ENCODE assay signal across 13 cellular contexts in genomic region chr18:63182861-63183260, GRCh38.
DNase-seq lines count a peak whose midpoint lies in the region; ATAC-seq and TF ChIP-seq lines count a peak whose summit lies in the region.
"Had no signal": no experiment of that assay in that cellular context is flagged by ENCODE, and none has a peak within 500 bp of the region (broad histone marks: within the 10 kb centered on the region; RNA-seq: fewer than 3 reads in every experiment).

No MANE protein-coding gene starts in this region.

- CTCF ChIA-PET in MCF 10A (lab: Yijun Ruan, JAX), result no interaction called here

- H3K9me3 Mint-ChIP-seq in MCF 10A (ENCODE audit: unreplicated experiment), result no peaks in the 10 kb centered on the region

- POLR2A ChIA-PET in MCF 10A (lab: Yijun Ruan, JAX), result interaction anchor here (1.7 kb wide), 1 partner anchor 20 kb away, joined by 8 read pairs; no protein-coding TSS in a partner anchor

- no peak overlapping the region; the same call in 1 of the 2 replicates for H3K9ac ChIP-seq in OCI-LY3 (ENCODE audit: low read length)

- intact Hi-C loops in breast epithelium (cut with DNase I; ENCODE audit: low total_unique reads) (loop anchor here (5.0 kb wide), 1 partner anchor 1441 kb away; no protein-coding TSS in a partner anchor), MCF 10A (cut with micrococcal nuclease) (no loop called here), left colon (cut with DNase I, micrococcal nuclease) (no loop called here), heart left ventricle (cut with DNase I) (no loop called here)

- no peaks in the 10 kb centered on the region for H3K36me3 ChIP-seq in breast epithelium
- peaks cover 48% of the 10 kb centered on the region for H3K36me3 ChIP-seq in OCI-LY3 (replicated peaks; ENCODE audit: low read depth, low read length)
- H3K36me3 ChIP-seq in heart left ventricle, result no peaks in the 10 kb centered on the region
- H3K36me3 ChIP-seq: pancreas, tibial nerve, WERI-Rb-1 had no signal

- H3K27ac ChIP-seq in breast epithelium, result peak overlapping the region; percentile 15 to 16
- no peak overlapping the region for H3K27ac ChIP-seq in OCI-LY3 (ENCODE audit: low read length)
- no peak overlapping the region for H3K27ac ChIP-seq in heart left ventricle
- H3K27ac ChIP-seq: pancreas, WERI-Rb-1 had no signal

- H3K4me3 ChIP-seq in breast epithelium (no peak overlapping the region), OCI-LY3 (ENCODE audit: low read length) (peak overlapping the region; percentile 59), heart left ventricle (no peak overlapping the region)
- H3K4me3 ChIP-seq: pancreas, tibial nerve had no signal

- no peak for DNase-seq in breast epithelium (ENCODE audit: low spot score in 2 of 2)
- DNase-seq in MCF 10A (ENCODE audit: unreplicated experiment), result no peak
- peak; percentile 48 to 59 for DNase-seq in left colon
- DNase-seq in CD1c-positive myeloid dendritic cell (ENCODE audit: extremely low spot score), result no peak
- DNase-seq in amygdala (lab: John Stamatoyannopoulos, UW), result no peak
- DNase-seq in heart left ventricle, result no peak
- DNase-seq in NCI-H1694 (lab: John Stamatoyannopoulos, UW), result no peak
- DNase-seq: activated T-cell treated with anti-CD3 and anti-CD28 coated beads, Interleukin-2, amount 50 U/mL, for 1 hour; mammary epithelial cell; pancreas; WERI-Rb-1 had no signal

- no peak overlapping the region for H2AFZ ChIP-seq in OCI-LY3 (ENCODE audit: low read depth, low read length)

- TF ChIP-seq CTCF in breast epithelium (IDR thresholded peaks at IDR 0.05) (no peak), MCF 10A (IDR thresholded peaks at IDR 0.05; ENCODE audit: unreplicated experiment) (no peak), OCI-LY3 (IDR thresholded peaks at IDR 0.05; ENCODE audit: low read depth, low read length) (no peak), heart left ventricle (IDR thresholded peaks at IDR 0.05) (no peak)

- WGBS in heart left ventricle, 4 donors, result 62 to 69% (median 65%) methylated on average over 5 of the region's 5 CpGs

- H4K20me1 ChIP-seq in OCI-LY3 (ENCODE audit: insufficient read depth, low read length), result peaks cover 99% of the 10 kb centered on the region

- peaks cover 6% of the 10 kb centered on the region for H3K4me1 Mint-ChIP-seq in MCF 10A (ENCODE audit: insufficient read depth, unreplicated experiment)

- H3K9me3 ChIP-seq in breast epithelium, result no peaks in the 10 kb centered on the region
- no peaks in the 10 kb centered on the region for H3K9me3 ChIP-seq in OCI-LY3 (ENCODE audit: insufficient read depth, low read length)
- no peaks in the 10 kb centered on the region for H3K9me3 ChIP-seq in heart left ventricle
- H3K9me3 ChIP-seq: pancreas, tibial nerve had no signal

- peak; percentile 46 for ATAC-seq in left colon
- no peak for ATAC-seq in heart left ventricle
- ATAC-seq: pancreas had no signal

- H3K36me3 Mint-ChIP-seq in MCF 10A (ENCODE audit: insufficient read depth, unreplicated experiment), result no peaks in the 10 kb centered on the region

- no peak overlapping the region for H3K4me3 Mint-ChIP-seq in MCF 10A (ENCODE audit: unreplicated experiment)

- TF ChIP-seq POLR2A in breast epithelium (IDR thresholded peaks at IDR 0.05) (no peak), heart left ventricle (IDR thresholded peaks at IDR 0.05) (no peak)

- H3K27me3 ChIP-seq in breast epithelium, result no peaks in the 10 kb centered on the region
- H3K27me3 ChIP-seq in OCI-LY3 (ENCODE audit: low read depth, low read length), result no peaks in the 10 kb centered on the region
- no peaks in the 10 kb centered on the region for H3K27me3 ChIP-seq in heart left ventricle
- H3K27me3 ChIP-seq: pancreas, tibial nerve had no signal

- H3K4me1 ChIP-seq in breast epithelium (peaks cover 6 to 20% of the 10 kb centered on the region in 2 donors), OCI-LY3 (ENCODE audit: low read length) (peaks cover 85% of the 10 kb centered on the region), heart left ventricle (peaks cover 0 to 69% (median 32%) of the 10 kb centered on the region in 12 donors)

- H3K4me2 ChIP-seq in OCI-LY3 (ENCODE audit: low read length), result peak overlapping the region; percentile 79

- no peaks in the 10 kb centered on the region for H3K27me3 Mint-ChIP-seq in MCF 10A (ENCODE audit: insufficient read depth, unreplicated experiment)

- H3K79me2 ChIP-seq in OCI-LY3 (ENCODE audit: low read length), result peaks cover 100% of the 10 kb centered on the region

- BruUV-seq in MCF 10A (replicated peaks; lab: Mats Ljungman, UMichigan), result no TSS peak

- no peak overlapping the region for H3K27ac Mint-ChIP-seq in MCF 10A (ENCODE audit: low read depth, unreplicated experiment)

Comparison
In these comparisons a context has a peak if more than half of its experiments do, and no peak if none do; other contexts are left out.
1. DNase-seq: peak in left colon (2 of 2); none in breast epithelium (0 of 2), MCF 10A (single experiment), CD1c-positive myeloid dendritic cell (single experiment), amygdala (0 of 56), heart left ventricle (0 of 5) and NCI-H1694 (single experiment).
2. H3K27ac ChIP-seq: peak in breast epithelium (2 of 2); none in OCI-LY3 (single experiment) and heart left ventricle (0 of 12).